In the genomic region with DNA sequence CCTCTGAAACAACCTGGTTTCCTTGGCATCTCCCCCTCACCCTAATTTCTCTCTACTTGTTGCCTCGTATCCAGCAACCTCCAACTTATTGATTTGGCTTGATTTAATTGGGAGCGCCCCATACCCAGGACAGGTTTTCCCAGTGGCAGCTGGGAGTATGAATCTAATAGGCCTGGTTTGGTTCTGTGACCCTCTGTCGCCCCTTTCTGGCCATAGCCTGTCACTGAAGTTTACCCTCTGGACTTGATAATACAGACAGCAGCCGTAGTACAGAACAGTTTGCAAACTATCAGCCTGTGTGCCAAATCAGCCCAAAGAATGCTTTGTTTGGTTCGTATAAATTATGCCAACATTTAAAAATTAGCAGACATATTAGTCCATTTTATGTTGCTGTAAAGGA, we compare ENCODE assay signal across 8 cellular contexts.
DNase-seq lines count a peak whose midpoint lies in the region; ATAC-seq and TF ChIP-seq lines count a peak whose summit lies in the region.

No MANE protein-coding gene starts in this region.

- H2AFZ ChIP-seq in hepatocyte = no peak overlapping the region

- H3K27ac ChIP-seq in breast epithelium = no peak overlapping the region
- H3K27ac ChIP-seq in RWPE2 (ENCODE audit: poor library complexity, severe bottlenecking) = no peak overlapping the region
- no peak overlapping the region for H3K27ac ChIP-seq in hepatocyte

- 58% methylated on average over 5 of the region's 5 CpGs for WGBS in hepatocyte (ENCODE audit: low lambda C conversion rate, missing lambda C conversion rate)

- H4K20me1 ChIP-seq in hepatocyte (ENCODE audit: insufficient read depth, poor library complexity, severe bottlenecking) = no peaks in the 10 kb centered on the region

- no peak overlapping the region for H3K27ac Mint-ChIP-seq in MCF 10A (ENCODE audit: low read depth, unreplicated experiment)

- H3K27me3 Mint-ChIP-seq in MCF 10A (ENCODE audit: insufficient read depth, unreplicated experiment) = peaks cover 79% of the 10 kb centered on the region

- no peaks in the 10 kb centered on the region for H3K4me1 Mint-ChIP-seq in MCF 10A (ENCODE audit: insufficient read depth, unreplicated experiment)

- no peaks in the 10 kb centered on the region for H3K36me3 ChIP-seq in breast epithelium
- no peaks in the 10 kb centered on the region for H3K36me3 ChIP-seq in RWPE2 (ENCODE audit: low read depth)
- no peaks in the 10 kb centered on the region for H3K36me3 ChIP-seq in hepatocyte (replicated peaks; ENCODE audit: insufficient read depth, low read depth)

- ATAC-seq in RWPE2 (ENCODE audit: low read depth) (peak; percentile 49; the same call in 1 of the 3 replicates), HG02970 (IDR thresholded peaks at IDR 0.05; ENCODE audit: low FRiP score, unreplicated experiment) (no peak), GM21528 (IDR thresholded peaks at IDR 0.05; ENCODE audit: low FRiP score, unreplicated experiment) (no peak)

- intact Hi-C loops in MCF 10A (cut with micrococcal nuclease) = loop anchor here (1.0 to 5.0 kb wide), 3 partner anchors 109 to 410 kb away; no protein-coding TSS in a partner anchor
- intact Hi-C loops in breast epithelium (cut with DNase I; ENCODE audit: low total_unique reads) = no loop called here

- no peak overlapping the region for H3K4me3 Mint-ChIP-seq in MCF 10A (ENCODE audit: unreplicated experiment)

- POLR2A ChIA-PET in MCF 10A (lab: Yijun Ruan, JAX) = no interaction called here

- no TSS peak for BruUV-seq in MCF 10A (replicated peaks; lab: Mats Ljungman, UMichigan)

- H3K4me2 ChIP-seq in hepatocyte = no peak overlapping the region

- DNase-seq in MCF 10A (ENCODE audit: unreplicated experiment) (peak; percentile 51), breast epithelium (ENCODE audit: low spot score in 2 of 2) (no peak), HS-27A (ENCODE audit: low read depth) (peak; percentile 17), RWPE2 (ENCODE audit: low spot score) (no peak), hepatocyte (ENCODE audit: low spot score) (peak; percentile 66), epidermal melanocyte (ENCODE audit: insufficient read length, low spot score) (no peak)

- H3K36me3 Mint-ChIP-seq in MCF 10A (ENCODE audit: insufficient read depth, unreplicated experiment) = no peaks in the 10 kb centered on the region

- H3K4me3 ChIP-seq in breast epithelium (no peak overlapping the region), RWPE2 (ENCODE audit: severe bottlenecking) (no peak overlapping the region), hepatocyte (no peak overlapping the region)

- H3K9me2 ChIP-seq in hepatocyte (replicated peaks; ENCODE audit: insufficient read depth) = no peaks in the 10 kb centered on the region

- H3K79me2 ChIP-seq in hepatocyte = no peaks in the 10 kb centered on the region

- CTCF ChIA-PET in MCF 10A (lab: Yijun Ruan, JAX) = interaction anchor here (0.5 to 1.1 kb wide), 6 partner anchors 12 to 412 kb away, joined by 3 read pairs; no protein-coding TSS in a partner anchor

- H3K9me3 ChIP-seq in breast epithelium (no peaks in the 10 kb centered on the region), RWPE2 (ENCODE audit: severe bottlenecking) (no peaks in the 10 kb centered on the region), hepatocyte (ENCODE audit: low read depth) (no peaks in the 10 kb centered on the region)

- H3K9me3 Mint-ChIP-seq in MCF 10A (ENCODE audit: unreplicated experiment) = no peaks in the 10 kb centered on the region

- H3K4me1 ChIP-seq in breast epithelium = no peaks in the 10 kb centered on the region
- H3K4me1 ChIP-seq in RWPE2 (ENCODE audit: insufficient read depth, poor library complexity, severe bottlenecking) = no peaks in the 10 kb centered on the region
- no peaks in the 10 kb centered on the region for H3K4me1 ChIP-seq in hepatocyte (ENCODE audit: insufficient read depth)

- TF ChIP-seq POLR2A in breast epithelium (IDR thresholded peaks at IDR 0.05) = no peak

- TF ChIP-seq CTCF in MCF 10A (IDR thresholded peaks at IDR 0.05; ENCODE audit: unreplicated experiment) (peak; percentile 38), breast epithelium (IDR thresholded peaks at IDR 0.05) (no peak), RWPE2 (IDR thresholded peaks at IDR 0.05; ENCODE audit: poor library complexity, severe bottlenecking) (peak; percentile 30), hepatocyte (IDR thresholded peaks at IDR 0.05; ENCODE audit: poor library complexity) (peak; percentile 64)

- no peaks in the 10 kb centered on the region for H3K27me3 ChIP-seq in breast epithelium
- no peaks in the 10 kb centered on the region for H3K27me3 ChIP-seq in RWPE2 (ENCODE audit: insufficient read depth, poor library complexity, severe bottlenecking)
- no peaks in the 10 kb centered on the region for H3K27me3 ChIP-seq in hepatocyte

Comparison
In these comparisons a context has a peak if more than half of its experiments do, and no peak if none do; other contexts are left out.
1. DNase-seq: peak in MCF 10A (single experiment), HS-27A (single experiment) and hepatocyte (single experiment); none in breast epithelium (0 of 2), RWPE2 (single experiment) and epidermal melanocyte (single experiment).
2. CTCF ChIP-seq: peak in MCF 10A (single experiment), RWPE2 (single experiment) and hepatocyte (single experiment); none in breast epithelium (0 of 3).